Comparison of ENCODE assay signal across 35 cellular contexts in genomic region chrX:19072372-19072771, GRCh38. TPM values are rescaled to one million over a fixed set of nuclear protein-coding genes. Genes with fewer than 3 reads are reported as not detected.
"Had no signal": no experiment of that assay in that cellular context is flagged by ENCODE, and none has a peak within 500 bp of the region (broad histone marks: within the 10 kb centered on the region; RNA-seq: fewer than 3 reads in every experiment).

No MANE protein-coding gene starts in this region.

- H3K27ac ChIP-seq: PC-9, SJCRH30, SK-N-MC, WERI-Rb-1 had no signal

- H2AFZ ChIP-seq: PC-9 had no signal

- H3K9me3 ChIP-seq: MG63, SJCRH30 had no signal

- H3K4me2 ChIP-seq: PC-9 had no signal

- ATAC-seq: activated CD8-positive, alpha-beta T cell treated with anti-CD3 and anti-CD28 coated beads for 36 hours; activated T-cell treated with anti-CD3 and anti-CD28 coated beads, Interleukin-2, amount 50 U/mL, for 72 hours; activated T-helper 17 cell treated with anti-CD3 and anti-CD28 coated beads, Interleukin-2, amount 50 U/mL, for 72 hours had no signal

- H3K4me1 ChIP-seq: SJCRH30 had no signal

- H3K4me3 ChIP-seq: MG63, PC-9, SJCRH30, SK-N-MC had no signal

- H3K27me3 ChIP-seq: MG63, SJCRH30 had no signal

- DNase-seq: activated CD4-positive, alpha-beta T cell treated with anti-CD3 and anti-CD28 coated beads for 1 hour; activated CD4-positive, alpha-beta T cell treated with anti-CD3 and anti-CD28 coated beads, Interleukin-2, amount 10 ng/mL, durations not matched to agents 24 days and 14 days; activated CD4-positive, alpha-beta T cell treated with anti-CD3 and anti-CD28 coated beads, Interleukin-2, amount 50 U/mL, for 4 hours; activated CD4-positive, CD25-positive, alpha-beta regulatory T cell; activated CD8-positive, alpha-beta T cell treated with anti-CD3 and anti-CD28 coated beads for 36 hours; activated effector memory CD4-positive, alpha-beta T cell treated with anti-CD3 and anti-CD28 coated beads, Interleukin-2, amount 50 U/mL, for 16 hours; activated naive CD4-positive, alpha-beta T cell; activated naive CD4-positive, alpha-beta T cell treated with anti-CD3 and anti-CD28 coated beads, Interleukin-2, amount 50 U/mL, for 16 hours; activated naive CD8-positive, alpha-beta T cell treated with anti-CD3 and anti-CD28 coated beads for 36 hours; activated T-cell treated with anti-CD3 and anti-CD28 coated beads, Interleukin-2, amount 50 U/mL, for 1 hour; activated T-cell treated with anti-CD3 and anti-CD28 coated beads, Interleukin-2, amount 50 U/mL, for 72 hours; amniotic stem cell; aorta; Karpas-422; KBM-7; MG63; NCI-H1048; NCI-H1436 treated with DMSO at 0.1 percent for 48 hours; NCI-H1694 treated with DMSO at 0.1 percent for 48 hours; NCI-H2029; NCI-H345; NCI-H510A; NCI-H526; NCI-H748 treated with DMSO at 0.1 percent for 48 hours; NK-92 treated with Interleukin-12 subunit alpha and Interleukin-12 subunit beta, amount 100 ng/mL, for 24 hours; SHP77; SJCRH30; T1000; WERI-Rb-1 had no signal

- H3K36me3 ChIP-seq: MG63, SJCRH30, WERI-Rb-1 had no signal

RNA-seq across cellular contexts. Expression of gene ADGRG2, which starts 49.9 kb away (rescaled TPM):
- total RNA-seq: activated CD4-positive, alpha-beta T cell treated with anti-CD3 and anti-CD28 coated beads, Interleukin-2, amount 10 ng/mL, durations not matched to agents 24 days and 14 days; activated CD8-positive, alpha-beta memory T cell treated with anti-CD3 and anti-CD28 coated beads for 36 hours; activated CD8-positive, alpha-beta T cell treated with anti-CD3 and anti-CD28 coated beads for 36 hours; activated naive CD8-positive, alpha-beta T cell treated with anti-CD3 and anti-CD28 coated beads for 36 hours; activated T-helper 17 cell treated with anti-CD3 and anti-CD28 coated beads, Interleukin-2, amount 50 U/mL, for 72 hours; T-helper 1 cell treated with Interleukin-12 subunit alpha and Interleukin-12 subunit beta and Interleukin-4 antibody, amounts not matched to agents 30 ng/mL and 1 ng/mL, for 36 hours; T-helper 2 cell treated with Interferon-gamma antibody and Interleukin-4, amounts not matched to agents 100 ng/mL and 5 ng/mL, for 36 hours had no signal
